ENCODE assay signal across 9 cellular contexts in the genomic region with DNA sequence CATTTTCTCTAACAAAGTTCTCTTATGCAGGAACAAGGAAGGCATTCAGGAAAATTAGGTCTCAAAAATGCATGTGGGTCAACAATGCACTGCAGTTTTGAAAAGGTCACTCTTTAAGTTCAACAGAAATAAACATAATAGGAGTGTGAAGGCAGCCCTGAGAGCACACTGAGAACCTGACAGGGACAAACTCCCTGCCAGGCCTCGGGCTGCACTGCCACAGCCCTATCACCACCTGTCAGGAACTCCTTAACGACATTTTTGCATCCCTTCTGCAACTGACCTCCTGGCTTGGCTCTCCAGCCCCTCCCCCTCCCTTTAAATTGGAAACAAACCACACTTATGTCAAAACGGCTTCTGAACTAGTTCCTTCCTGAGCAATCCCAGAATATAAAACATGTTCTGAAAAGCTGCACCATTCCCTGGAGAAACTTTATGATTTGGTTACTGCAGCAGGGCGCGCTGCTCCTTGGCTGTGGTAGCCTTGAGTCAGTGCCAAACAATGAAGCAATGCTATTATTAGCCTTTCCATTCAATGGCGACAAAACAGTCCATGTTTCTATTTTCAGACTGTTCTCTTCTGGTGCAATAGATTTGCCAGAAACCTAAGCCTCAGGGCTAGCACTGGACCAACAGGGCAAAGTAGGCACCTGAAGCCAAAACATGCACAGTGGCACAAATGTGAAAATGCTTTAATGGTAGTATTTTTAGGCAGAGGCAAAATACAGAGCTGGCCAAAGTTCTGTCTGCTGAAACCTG.
DNase-seq lines count a peak whose midpoint lies in the region; ATAC-seq and TF ChIP-seq lines count a peak whose summit lies in the region.
"Had no signal": no experiment of that assay in that cellular context is flagged by ENCODE, and none has a peak within 500 bp of the region (broad histone marks: within the 10 kb centered on the region; RNA-seq: fewer than 3 reads in every experiment).

No MANE protein-coding gene starts in this region.

- H3K27ac ChIP-seq in coronary artery (peak overlapping the region; percentile 68 to 78), lung (ENCODE audit: low read depth in 1 of 2, low read length in 1 of 2) (peak overlapping the region in 1 of 2 donors; percentile 65)

- H3K4me3 ChIP-seq in coronary artery (no peak overlapping the region), lung (no peak overlapping the region)

- H3K27me3 Mint-ChIP-seq in stimulated activated naive CD8-positive, alpha-beta T cell treated with anti-CD3 and anti-CD28 coated beads, Interleukin-15, amount 100 ng/mL, for 72 hours = peaks cover 11% of the 10 kb centered on the region
- H3K27me3 Mint-ChIP-seq: memory B cell had no signal

- 0 to 5% methylated on average over 6 of the region's 6 CpGs for WGBS in lung, 2 donors

- peak; percentile 42 for ATAC-seq in lung (ENCODE audit: insufficient read depth, low FRiP score)
- ATAC-seq in stimulated activated naive CD8-positive, alpha-beta T cell treated with anti-CD3 and anti-CD28 coated beads, Interleukin-15, amount 100 ng/mL, for 72 hours = no peak

- no peaks in the 10 kb centered on the region for H3K9me3 ChIP-seq in lung (ENCODE audit: control insufficient read depth in 2 of 2, insufficient read depth in 1 of 2, low read length in 1 of 2)

- H3K27ac Mint-ChIP-seq in stimulated activated naive CD8-positive, alpha-beta T cell treated with anti-CD3 and anti-CD28 coated beads, Interleukin-15, amount 100 ng/mL, for 72 hours = no peak overlapping the region
- H3K27ac Mint-ChIP-seq: memory B cell had no signal

- DNase-seq in EL = peak; percentile 40
- DNase-seq in NCI-H446 treated with DMSO at 0.1 percent for 48 hours (lab: John Stamatoyannopoulos, UW) = peak; percentile 86
- peak; percentile 75 for DNase-seq in coronary artery (ENCODE audit: low spot score)
- peak; percentile 46 for DNase-seq in lung (ENCODE audit: low spot score)
- peak; percentile 72 for DNase-seq in ureter (ENCODE audit: low spot score)
- DNase-seq in stimulated activated naive CD8-positive, alpha-beta T cell treated with anti-CD3 and anti-CD28 coated beads, Interleukin-15, amount 100 ng/mL, for 72 hours = no peak
- DNase-seq in NK-92 (lab: John Stamatoyannopoulos, UW; ENCODE audit: unreplicated experiment) = no peak
- no peak for DNase-seq in GM19238 (ENCODE audit: insufficient read length, low spot score)

- no peaks in the 10 kb centered on the region for H3K36me3 ChIP-seq in lung (ENCODE audit: control insufficient read depth in 2 of 2, insufficient read depth in 2 of 2, low read length in 2 of 2)

- H3K4me1 ChIP-seq in lung (ENCODE audit: control insufficient read depth in 2 of 2, insufficient read depth in 2 of 2, low read length in 2 of 2) = peaks cover 6 to 23% of the 10 kb centered on the region in 2 donors

- no peaks in the 10 kb centered on the region for H3K27me3 ChIP-seq in lung (ENCODE audit: control insufficient read depth, insufficient read depth)

- H3K4me3 Mint-ChIP-seq in stimulated activated naive CD8-positive, alpha-beta T cell treated with anti-CD3 and anti-CD28 coated beads, Interleukin-15, amount 100 ng/mL, for 72 hours = no peak overlapping the region
- H3K4me3 Mint-ChIP-seq: memory B cell had no signal

- H3K9me3 Mint-ChIP-seq in stimulated activated naive CD8-positive, alpha-beta T cell treated with anti-CD3 and anti-CD28 coated beads, Interleukin-15, amount 100 ng/mL, for 72 hours = no peaks in the 10 kb centered on the region
- H3K9me3 Mint-ChIP-seq: memory B cell had no signal

- peaks cover 16% of the 10 kb centered on the region for H3K4me1 Mint-ChIP-seq in stimulated activated naive CD8-positive, alpha-beta T cell treated with anti-CD3 and anti-CD28 coated beads, Interleukin-15, amount 100 ng/mL, for 72 hours

- TF ChIP-seq CTCF in coronary artery (IDR thresholded peaks at IDR 0.05) (no peak), lung (IDR thresholded peaks at IDR 0.05; ENCODE audit: control extremely low read depth, extremely low read depth) (no peak)

Comparison
In these comparisons a context has a peak if more than half of its experiments do, and no peak if none do; other contexts are left out.
1. DNase-seq: peak in EL (single experiment), NCI-H446 treated with DMSO at 0.1 percent for 48 hours (single experiment), coronary artery (single experiment), lung (single experiment) and ureter (single experiment); none in stimulated activated naive CD8-positive, alpha-beta T cell treated with anti-CD3 and anti-CD28 coated beads, Interleukin-15, amount 100 ng/mL, for 72 hours (0 of 2), NK-92 (single experiment) and GM19238 (single experiment).